ENCODE assay signal across 10 cellular contexts in the genomic region with DNA sequence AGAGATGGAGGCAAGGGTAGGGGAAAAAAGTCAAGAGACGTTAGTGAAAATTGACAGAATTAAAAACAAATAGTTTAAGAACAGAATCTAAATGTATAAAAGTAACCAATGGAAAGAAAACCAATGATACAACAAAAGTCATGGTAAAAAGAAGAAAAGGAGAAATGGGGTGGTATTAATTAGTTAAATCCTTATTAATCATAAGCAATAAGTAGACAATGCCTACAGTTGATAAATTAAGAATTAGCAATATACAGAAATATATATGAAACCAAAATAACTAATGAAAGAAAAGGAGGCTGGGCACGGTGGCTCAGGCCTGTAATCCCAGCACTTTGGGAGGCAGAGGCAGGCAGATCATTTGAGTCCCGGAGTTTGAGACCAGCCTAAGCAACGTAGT. TPM values are rescaled to one million over a fixed set of nuclear protein-coding genes. Genes with fewer than 3 reads are reported as not detected.
DNase-seq lines count a peak whose midpoint lies in the region; ATAC-seq and TF ChIP-seq lines count a peak whose summit lies in the region.
"Had no signal": no experiment of that assay in that cellular context is flagged by ENCODE, and none has a peak within 500 bp of the region (broad histone marks: within the 10 kb centered on the region; RNA-seq: fewer than 3 reads in every experiment).

No MANE protein-coding gene starts in this region.

- no peak for TF ChIP-seq EP300 in neural cell (conservative IDR thresholded peaks at IDR 0.05; ENCODE audit: poor library complexity, severe bottlenecking)

- peaks cover 6% of the 10 kb centered on the region for H3K4me1 ChIP-seq in CD4-positive, CD25-positive, alpha-beta regulatory T cell (ENCODE audit: control insufficient read depth, insufficient read depth, low read length, poor library complexity, severe bottlenecking)
- peaks cover 20% of the 10 kb centered on the region for H3K4me1 ChIP-seq in GM23338 (ENCODE audit: insufficient read depth)

- no peaks in the 10 kb centered on the region for H3F3A ChIP-seq in GM23338 (replicated peaks; ENCODE audit: low read depth)
- no peaks in the 10 kb centered on the region for H3F3A ChIP-seq in neural cell (ENCODE audit: insufficient read depth, low read length, poor library complexity, severe bottlenecking)

- no peak overlapping the region for H3K4me3 ChIP-seq in CD4-positive, CD25-positive, alpha-beta regulatory T cell (ENCODE audit: low read depth, low read length)
- H3K4me3 ChIP-seq in GM23338 (no peak overlapping the region), neural cell (ENCODE audit: low read length) (no peak overlapping the region)

- H3K9ac ChIP-seq in neural cell (ENCODE audit: low read length): peak overlapping the region; percentile 50

- H4K20me1 ChIP-seq in GM23338 (replicated peaks; ENCODE audit: insufficient read depth) (no peaks in the 10 kb centered on the region), neural cell (ENCODE audit: insufficient read depth) (no peaks in the 10 kb centered on the region)

- H3K27me3 Mint-ChIP-seq in CD4-positive, CD25-positive, alpha-beta regulatory T cell: no peaks in the 10 kb centered on the region
- H3K27me3 Mint-ChIP-seq in GM23338 (ENCODE audit: insufficient read depth, low read depth, poor library complexity) (peaks cover 8% of the 10 kb centered on the region), brain (no peaks in the 10 kb centered on the region)

- H3K4me3 Mint-ChIP-seq in CD4-positive, CD25-positive, alpha-beta regulatory T cell: no peak overlapping the region
- H3K4me3 Mint-ChIP-seq in GM23338 (no peak overlapping the region; the same call in 2 of the 3 replicates), brain (peak overlapping the region in 3 of 5 experiments; percentile 35 to 66 (median 51))

- no peaks in the 10 kb centered on the region for H3K9me3 Mint-ChIP-seq in CD4-positive, CD25-positive, alpha-beta regulatory T cell
- H3K9me3 Mint-ChIP-seq in GM23338 (no peaks in the 10 kb centered on the region), brain (no peaks in the 10 kb centered on the region)

- no peak for TF ChIP-seq RAD21 in neural cell (conservative IDR thresholded peaks at IDR 0.05)

- H3K4me1 Mint-ChIP-seq in CD4-positive, CD25-positive, alpha-beta regulatory T cell: peaks cover 0 to 30% (median 19%) of the 10 kb centered on the region in 4 donors
- H3K4me1 Mint-ChIP-seq in GM23338 (peaks cover 31% of the 10 kb centered on the region), brain (peaks cover 24% of the 10 kb centered on the region)

- H3K79me2 ChIP-seq in GM23338 (replicated peaks; ENCODE audit: insufficient read depth) (no peaks in the 10 kb centered on the region), neural cell (replicated peaks; ENCODE audit: insufficient read depth, low read length) (no peaks in the 10 kb centered on the region)

- DNase-seq in CD4-positive, CD25-positive, alpha-beta regulatory T cell: no peak
- DNase-seq in GM23338 (ENCODE audit: low spot score): no peak
- no peak for DNase-seq in GM19240 (ENCODE audit: insufficient read length, low spot score)
- DNase-seq in NCI-H1694 (lab: John Stamatoyannopoulos, UW): no peak
- no peak for DNase-seq in epidermal melanocyte (ENCODE audit: insufficient read length, low spot score)
- DNase-seq: kidney; NK-92 treated with Interleukin-12 subunit alpha and Interleukin-12 subunit beta, amount 100 ng/mL, for 24 hours had no signal

- H3K27ac ChIP-seq in CD4-positive, CD25-positive, alpha-beta regulatory T cell (ENCODE audit: insufficient read depth, low read length, poor library complexity, severe bottlenecking): peak overlapping the region; percentile 24
- H3K27ac ChIP-seq in GM23338 (ENCODE audit: low read depth) (0 out of 2 replicates have a peak overlapping the region, but pooled peaks have one; percentile 56), neural cell (ENCODE audit: low read length) (peak overlapping the region; percentile 86)

- TF ChIP-seq CTCF in GM23338 (conservative IDR thresholded peaks at IDR 0.05; ENCODE audit: low read depth in 2 of 2) (no peak), brain (conservative IDR thresholded peaks at IDR 0.05) (no peak), neural cell (IDR thresholded peaks at IDR 0.05; ENCODE audit: poor library complexity, severe bottlenecking) (no peak)

- ATAC-seq in CD4-positive, CD25-positive, alpha-beta regulatory T cell (ENCODE audit: low read depth in 2 of 2): no peak
- ATAC-seq in GM23338: no peak
- ATAC-seq in HG03521 (IDR thresholded peaks at IDR 0.05; ENCODE audit: unreplicated experiment): no peak

- H3K36me3 Mint-ChIP-seq in CD4-positive, CD25-positive, alpha-beta regulatory T cell: peaks cover 13% of the 10 kb centered on the region
- no peaks in the 10 kb centered on the region for H3K36me3 Mint-ChIP-seq in GM23338 (ENCODE audit: low read depth)
- H3K36me3 Mint-ChIP-seq in brain: peaks cover 5% of the 10 kb centered on the region

- H3K27me3 ChIP-seq in CD4-positive, CD25-positive, alpha-beta regulatory T cell (ENCODE audit: control insufficient read depth, insufficient read depth, low read length): no peaks in the 10 kb centered on the region
- no peaks in the 10 kb centered on the region for H3K27me3 ChIP-seq in GM23338 (ENCODE audit: insufficient read depth)
- H3K27me3 ChIP-seq in neural cell (ENCODE audit: insufficient read depth, low read depth, low read length): no peaks in the 10 kb centered on the region

- no peaks in the 10 kb centered on the region for H3K9me3 ChIP-seq in CD4-positive, CD25-positive, alpha-beta regulatory T cell (ENCODE audit: control insufficient read depth in 2 of 2, low read length in 2 of 2)
- no peaks in the 10 kb centered on the region for H3K9me3 ChIP-seq in neural cell (ENCODE audit: low read length)

- H3K4me2 ChIP-seq in GM23338: no peak overlapping the region; the same call in 1 of the 2 replicates
- no peak overlapping the region for H3K4me2 ChIP-seq in neural cell (ENCODE audit: low read length)

- H3K9me2 ChIP-seq in GM23338 (ENCODE audit: insufficient read depth) (no peaks in the 10 kb centered on the region), neural cell (ENCODE audit: insufficient read depth, low read length) (no peaks in the 10 kb centered on the region)

- no peaks in the 10 kb centered on the region for H3K36me3 ChIP-seq in CD4-positive, CD25-positive, alpha-beta regulatory T cell (ENCODE audit: control insufficient read depth, insufficient read depth, low read length)
- H3K36me3 ChIP-seq in GM23338 (ENCODE audit: insufficient read depth) (no peaks in the 10 kb centered on the region), neural cell (ENCODE audit: insufficient read depth, low read length) (no peaks in the 10 kb centered on the region)

- H2AFZ ChIP-seq in GM23338 (0 out of 2 replicates have a peak overlapping the region, but pooled peaks have one; percentile 23), neural cell (ENCODE audit: low read depth, low read length) (peak overlapping the region; percentile 60)

- peak overlapping the region in 2 of 3 donors; percentile 7 to 31 for H3K27ac Mint-ChIP-seq in CD4-positive, CD25-positive, alpha-beta regulatory T cell
- H3K27ac Mint-ChIP-seq in GM23338 (peak overlapping the region; percentile 79; the same call in 1 of the 2 replicates), brain (peak overlapping the region; percentile 70 to 99 (median 82))

TF ChIP-seq in neural cell, 6 proteins besides CTCF, POLR2A, EP300 and RAD21 (continues in another document):
- TF ChIP-seq EZH2 (IDR thresholded peaks at IDR 0.05; ENCODE audit: borderline replicate concordance, insufficient read depth, low read length, poor library complexity, severe bottlenecking) (no peak), MXI1 (conservative IDR thresholded peaks at IDR 0.05; ENCODE audit: poor library complexity, severe bottlenecking) (no peak), SMC3 (conservative IDR thresholded peaks at IDR 0.05; ENCODE audit: poor library complexity) (no peak), POLR2AphosphoS5 (IDR thresholded peaks at IDR 0.05) (no peak), TAF1 (IDR thresholded peaks at IDR 0.05; ENCODE audit: low read depth) (no peak)

RNA-seq across cellular contexts. Expression of a gene that starts 23.8 kb away (rescaled TPM):
- 34.0 TPM for total RNA-seq in CD4-positive, CD25-positive, alpha-beta regulatory T cell
- polyA plus RNA-seq in CD4-positive, CD25-positive, alpha-beta regulatory T cell: 10 to 100 TPM in 1 of 4 donors, 1 to 10 TPM in 3; 3.5 to 10.7 (median 6.9) TPM
- 7.0 and 10.6 TPM in 2 replicates for total RNA-seq in GM23338 (2014; rRNA removed; shearing (Covaris generic))
- polyA plus RNA-seq in GM23338 (2016; fragmentation: Nextera tagmentation; extraction: Ambion mirVana) (5.0 and 7.2 TPM in 2 replicates), brain (ENCODE audit: insufficient read depth, low read depth, low replicate concordance) (8.7 TPM), neural cell (38.1 and 41.4 TPM in 2 replicates)
- polyA minus RNA-seq in neural cell: 88.2 and 90.3 TPM in 2 replicates

RNA-seq across cellular contexts. Expression of a gene that starts 24.2 kb away (rescaled TPM):
- 139 TPM for total RNA-seq in CD4-positive, CD25-positive, alpha-beta regulatory T cell
- polyA plus RNA-seq in CD4-positive, CD25-positive, alpha-beta regulatory T cell: 10 to 100 TPM; 24.6 to 35.2 (median 27.1) TPM
- 6.7 and 7.1 TPM in 2 replicates for total RNA-seq in GM23338 (2014; rRNA removed; shearing (Covaris generic))
- polyA plus RNA-seq in GM23338 (2016; fragmentation: Nextera tagmentation; extraction: Ambion mirVana) (1.8 and 2.3 TPM in 2 replicates), brain (ENCODE audit: insufficient read depth, low read depth, low replicate concordance) (3.5 TPM), neural cell (11.6 and 15.5 TPM in 2 replicates)
- 29.0 and 30.3 TPM in 2 replicates for polyA minus RNA-seq in neural cell

RNA-seq across cellular contexts. Expression of a gene that starts 24.2 kb away (rescaled TPM):
- total RNA-seq in CD4-positive, CD25-positive, alpha-beta regulatory T cell: 34.5 TPM
- 10 to 100 TPM; 18.8 to 23.0 (median 22.0) TPM for polyA plus RNA-seq in CD4-positive, CD25-positive, alpha-beta regulatory T cell
- 52.0 and 58.0 TPM in 2 replicates for total RNA-seq in GM23338 (2014; rRNA removed; shearing (Covaris generic))
- 31.7 and 32.4 TPM in 2 replicates for polyA plus RNA-seq in GM23338 (2016; fragmentation: Nextera tagmentation; extraction: Ambion mirVana)
- polyA plus RNA-seq in brain (ENCODE audit: insufficient read depth, low read depth, low replicate concordance): 17.8 TPM
- 73.7 and 76.1 TPM in 2 replicates for polyA plus RNA-seq in neural cell
- polyA minus RNA-seq in neural cell: 66.4 and 74.0 TPM in 2 replicates

Comparison
In these comparisons a context has a peak if more than half of its experiments do, and no peak if none do; other contexts are left out.
1. H3K27ac ChIP-seq: peak in every context shown above with its lines; median percentile 86 in neural cell; 56 in GM23338; 24 in CD4-positive, CD25-positive, alpha-beta regulatory T cell.
2. H3K27ac Mint-ChIP-seq: peak in every context shown above with its lines; median percentile 82 in brain; 79 in GM23338; 19 in CD4-positive, CD25-positive, alpha-beta regulatory T cell.
3. H3K4me3 Mint-ChIP-seq: peak in brain (3 of 5); none in CD4-positive, CD25-positive, alpha-beta regulatory T cell (0 of 4) and GM23338 (single experiment).